8 cellular contexts compared by ENCODE assay signal in genomic region chr11:120335596-120335927, GRCh38. TPM values are rescaled to one million over a fixed set of nuclear protein-coding genes. Genes with fewer than 3 reads are reported as not detected.
A peak's percentile ranks its signal among the peaks of the same experiment; 100 is the strongest.
DNase-seq lines count a peak whose midpoint lies in the region; ATAC-seq and TF ChIP-seq lines count a peak whose summit lies in the region.

No MANE protein-coding gene starts in this region.

- peak; percentile 24 for ATAC-seq in GM19351 (IDR thresholded peaks at IDR 0.05; ENCODE audit: unreplicated experiment)
- peak; percentile 25 for ATAC-seq in Right ventricle myocardium superior (ENCODE audit: poor library complexity)
- ATAC-seq in psoas muscle = peak; percentile 30 to 60 (median 46)
- no peak for ATAC-seq in HG03457 (IDR thresholded peaks at IDR 0.05; ENCODE audit: unreplicated experiment)

- no peak overlapping the region for H3K27ac Mint-ChIP-seq in activated CD4-positive, alpha-beta memory T cell treated with anti-CD3 and anti-CD28 coated beads for 36 hours

- H3K27ac ChIP-seq in HL-60 (replicated peaks) (no peak overlapping the region), psoas muscle (peak overlapping the region; percentile 98)

- CTCF ChIA-PET in activated CD4-positive, alpha-beta memory T cell treated with anti-CD3 and anti-CD28 coated beads for 36 hours (lab: Charles Lee) = interaction anchor here (0.6 to 2.9 kb wide), 26 partner anchors 9 to 617 kb away, joined by 3 to 31 read pairs (median 4); partner anchors contain the start of gene GRIK4

- H3K36me3 ChIP-seq in BE2C (peaks cover 2% of the 10 kb centered on the region; the same call in 1 of the 2 replicates), psoas muscle (ENCODE audit: insufficient read depth in 1 of 2, low read depth in 1 of 2) (no peaks in the 10 kb centered on the region)

- H3K4me3 ChIP-seq in BE2C (ENCODE audit: low read depth, low read length) (peak overlapping the region; percentile 75), HL-60 (replicated peaks; ENCODE audit: insufficient read depth, low read length) (peak overlapping the region; percentile 50), psoas muscle (peak overlapping the region; percentile 96)

- intact Hi-C loops in activated CD4-positive, alpha-beta memory T cell treated with anti-CD3 and anti-CD28 coated beads for 36 hours (cut with micrococcal nuclease) = loop anchor here (10.0 kb wide), 3 partner anchors 169 to 859 kb away; no protein-coding TSS in a partner anchor
- intact Hi-C loops in Right ventricle myocardium superior (cut with DNase I) (loop anchor here (5.0 to 10.0 kb wide), 2 partner anchors 77 to 99 kb away; no protein-coding TSS in a partner anchor), psoas muscle (cut with DNase I) (loop anchor here in 1 of 2 donors (5.0 kb wide), 2 partner anchors 67 to 97 kb away; no protein-coding TSS in a partner anchor)

- TF ChIP-seq CTCF in BE2C (IDR thresholded peaks at IDR 0.05; ENCODE audit: low read depth, low read length) (no peak), HL-60 (IDR thresholded peaks at IDR 0.05; ENCODE audit: insufficient read depth, low read length) (no peak), psoas muscle (IDR thresholded peaks at IDR 0.05) (no peak)

- H3K9me3 ChIP-seq in BE2C = no peaks in the 10 kb centered on the region
- no peaks in the 10 kb centered on the region for H3K9me3 ChIP-seq in psoas muscle

- H3K4me1 ChIP-seq in BE2C = peaks cover 9% of the 10 kb centered on the region; the same call in 1 of the 2 replicates
- peaks cover 28% of the 10 kb centered on the region for H3K4me1 ChIP-seq in psoas muscle

- POLR2A ChIA-PET in activated CD4-positive, alpha-beta memory T cell treated with anti-CD3 and anti-CD28 coated beads for 36 hours (lab: Charles Lee) = no interaction called here

- DNase-seq in BE2C = no peak
- no peak for DNase-seq in HL-60 (ENCODE audit: low read depth in 1 of 2, low spot score in 1 of 2)
- DNase-seq in activated CD4-positive, alpha-beta memory T cell treated with anti-CD3 and anti-CD28 coated beads for 36 hours = no peak
- DNase-seq in Right ventricle myocardium superior = no peak
- DNase-seq in psoas muscle = no peak
- DNase-seq in UCSD-AML1 (lab: John Stamatoyannopoulos, UW; ENCODE audit: unreplicated experiment) = no peak

- peaks cover 7% of the 10 kb centered on the region for H3K36me3 Mint-ChIP-seq in activated CD4-positive, alpha-beta memory T cell treated with anti-CD3 and anti-CD28 coated beads for 36 hours

- no peaks in the 10 kb centered on the region for H3K9me3 Mint-ChIP-seq in activated CD4-positive, alpha-beta memory T cell treated with anti-CD3 and anti-CD28 coated beads for 36 hours

- peaks cover 30% of the 10 kb centered on the region for H3K4me1 Mint-ChIP-seq in activated CD4-positive, alpha-beta memory T cell treated with anti-CD3 and anti-CD28 coated beads for 36 hours (ENCODE audit: low read depth)

- H3K4me3 Mint-ChIP-seq in activated CD4-positive, alpha-beta memory T cell treated with anti-CD3 and anti-CD28 coated beads for 36 hours = peak overlapping the region; percentile 52

- peaks cover 38% of the 10 kb centered on the region for H3K27me3 Mint-ChIP-seq in activated CD4-positive, alpha-beta memory T cell treated with anti-CD3 and anti-CD28 coated beads for 36 hours

- H3K27me3 ChIP-seq in BE2C (no peaks in the 10 kb centered on the region), HL-60 (ENCODE audit: insufficient read depth, poor library complexity, severe bottlenecking) (peaks cover 64% of the 10 kb centered on the region), psoas muscle (ENCODE audit: insufficient read depth in 3 of 3, low read length in 2 of 3) (no peaks in the 10 kb centered on the region)

- 0 to 1% (median 0%) methylated on average over 18 of the region's 18 CpGs for WGBS in psoas muscle, 3 donors

RNA-seq across cellular contexts. Expression of gene ARHGEF12, which starts 0.7 kb away (rescaled TPM):
- 37.0 TPM for polyA plus RNA-seq in BE2C (2012; ENCODE audit: insufficient read depth, insufficient read length, low read depth)
- total RNA-seq in activated CD4-positive, alpha-beta memory T cell treated with anti-CD3 and anti-CD28 coated beads for 36 hours = 10 to 100 TPM; 16.4 to 16.9 TPM
- total RNA-seq in Right ventricle myocardium superior = 81.7 TPM
- 100 to 1,000 TPM in 1 of 4 donors, 10 to 100 TPM in 3; 45.6 to 102 (median 76.1) TPM for total RNA-seq in psoas muscle
- 10 to 100 TPM; 14.8 to 40.0 (median 15.7) TPM for polyA plus RNA-seq in psoas muscle

RNA-seq across cellular contexts. Expression of gene TLCD5, which starts 10.5 kb away (rescaled TPM):
- polyA plus RNA-seq in BE2C (2012; ENCODE audit: insufficient read depth, insufficient read length, low read depth) = 15.4 TPM
- 1 to 10 TPM; 1.0 to 1.6 TPM for total RNA-seq in activated CD4-positive, alpha-beta memory T cell treated with anti-CD3 and anti-CD28 coated beads for 36 hours
- 7.3 TPM for total RNA-seq in Right ventricle myocardium superior
- total RNA-seq in psoas muscle = 1 to 10 TPM in 2 of 4 donors, under 1 TPM in 2; 0.53 to 2.5 (median 1.4) TPM
- under 1 TPM; 0.39 to 0.94 (median 0.48) TPM for polyA plus RNA-seq in psoas muscle
